ENCODE assay signal across 1 cellular context in genomic region chr12:50508420-50508819, GRCh38.
TF ChIP-seq lines count a peak whose summit lies in the region.

No MANE protein-coding gene starts in this region.

TF ChIP-seq in GM23338, 12 proteins besides CTCF, POLR2A, EP300 and RAD21 (continued from another document):
- no peak for TF ChIP-seq REST (IDR thresholded peaks at IDR 0.05; ENCODE audit: unreplicated experiment)
- no peak for TF ChIP-seq CREB1 (CRISPR knock-in tag; IDR thresholded peaks at IDR 0.05; ENCODE audit: low read depth)
- TF ChIP-seq STAT1 (IDR thresholded peaks at IDR 0.05; ENCODE audit: unreplicated experiment), result no peak
- TF ChIP-seq EZH2 (IDR thresholded peaks at IDR 0.05; ENCODE audit: low read depth, unreplicated experiment), result no peak
- no peak for TF ChIP-seq ZNF114 (CRISPR knock-in tag; IDR thresholded peaks at IDR 0.05)
- TF ChIP-seq ZNF462 (CRISPR knock-in tag; IDR thresholded peaks at IDR 0.05), result no peak
- TF ChIP-seq ETS1 (IDR thresholded peaks at IDR 0.05), result no peak
- no peak for TF ChIP-seq JUNB (IDR thresholded peaks at IDR 0.05; ENCODE audit: unreplicated experiment)
- no peak for TF ChIP-seq NANOG (IDR thresholded peaks at IDR 0.05; ENCODE audit: borderline replicate concordance)
- no peak for TF ChIP-seq POLR2AphosphoS5 (IDR thresholded peaks at IDR 0.05; ENCODE audit: low read depth)
